Comparison of ENCODE assay signal across 25 cellular contexts in the genomic region with DNA sequence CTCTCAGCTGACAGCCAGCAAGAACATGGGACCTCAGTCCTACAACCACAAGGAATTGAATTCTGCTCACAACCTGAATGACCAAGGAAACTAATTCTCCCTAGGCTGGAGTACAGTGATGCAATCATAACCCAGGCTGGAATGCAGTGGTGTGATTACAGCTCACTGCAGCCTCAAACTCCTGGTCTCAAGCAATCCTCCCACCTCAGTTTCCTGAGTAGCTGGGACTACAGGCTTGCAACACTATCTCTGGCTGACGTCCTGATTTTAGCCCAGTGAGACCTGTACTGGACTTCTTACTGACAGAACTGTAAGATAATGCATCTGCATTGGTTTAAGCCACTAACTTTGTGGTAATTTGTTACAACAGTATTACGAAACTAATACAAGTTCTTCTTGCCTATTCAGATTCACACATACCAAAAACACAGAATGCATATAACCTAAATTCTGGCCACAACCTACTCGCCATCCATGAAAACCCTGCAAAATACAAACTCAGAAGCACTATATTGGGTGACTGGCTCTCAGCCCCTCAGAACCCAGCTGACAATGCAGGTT. TPM values are rescaled to one million over a fixed set of nuclear protein-coding genes. Genes with fewer than 3 reads are reported as not detected.
A peak's percentile ranks its signal among the peaks of the same experiment; 100 is the strongest.
DNase-seq lines count a peak whose midpoint lies in the region; ATAC-seq and TF ChIP-seq lines count a peak whose summit lies in the region.
"Had no signal": no experiment of that assay in that cellular context is flagged by ENCODE, and none has a peak within 500 bp of the region (broad histone marks: within the 10 kb centered on the region; RNA-seq: fewer than 3 reads in every experiment).

No MANE protein-coding gene starts in this region.

- H4K8ac ChIP-seq in trophoblast cell (ENCODE audit: low read depth, low read length), result no peak overlapping the region

- H3K4me2 ChIP-seq in trophoblast cell (ENCODE audit: low read length), result no peak overlapping the region
- H3K4me2 ChIP-seq: neural progenitor cell had no signal

- no peaks in the 10 kb centered on the region for H3K79me1 ChIP-seq in trophoblast cell (ENCODE audit: low read length)

- H2BK5ac ChIP-seq in trophoblast cell (ENCODE audit: low read depth, low read length, poor library complexity), result no peak overlapping the region

- H4K91ac ChIP-seq in trophoblast cell (ENCODE audit: low read depth, low read length), result no peak overlapping the region

- H4K12ac ChIP-seq in trophoblast cell (ENCODE audit: low read depth, low read length), result no peak overlapping the region

- no peak overlapping the region for H3K23ac ChIP-seq in trophoblast cell (ENCODE audit: low read length)

- no peak overlapping the region for H3K9ac ChIP-seq in trophoblast cell (ENCODE audit: low read length)
- H3K9ac ChIP-seq: neural progenitor cell had no signal

- no peaks in the 10 kb centered on the region for H3K4me1 ChIP-seq in trophoblast cell (ENCODE audit: control insufficient read depth in 1 of 2, insufficient read depth in 2 of 2, low read length in 2 of 2)
- H3K4me1 ChIP-seq: neural progenitor cell, psoas muscle, vagina had no signal

- H3K9me3 Mint-ChIP-seq in activated naive CD4-positive, alpha-beta T cell treated with anti-CD3 and anti-CD28 coated beads, Interleukin-2, amount 50 U/mL, for 72 hours, result peaks cover 4 to 5% of the 10 kb centered on the region in 2 donors

- H3K18ac ChIP-seq in trophoblast cell (ENCODE audit: low read length), result no peak overlapping the region

- H3K4me3 ChIP-seq in epithelial cell of esophagus (ENCODE audit: low read length) (no peak overlapping the region), trophoblast cell (ENCODE audit: low read depth, low read length) (no peak overlapping the region)
- H3K4me3 ChIP-seq: left lung, mucosa of descending colon, neural progenitor cell, psoas muscle, vagina had no signal

- peak; percentile 47 for DNase-seq in SKM-1 treated with dmso at 0.1 percent for 144 hours (lab: John Stamatoyannopoulos, UW; ENCODE audit: unreplicated experiment)
- no peak for DNase-seq in SKM-1 (lab: John Stamatoyannopoulos, UW; ENCODE audit: unreplicated experiment)
- DNase-seq in MV-4-11 (lab: John Stamatoyannopoulos, UW), result peak; percentile 63
- peak; percentile 34 for DNase-seq in epithelial cell of esophagus (ENCODE audit: low read depth)
- peak; percentile 13 to 58 for DNase-seq in trophoblast cell
- DNase-seq in DMS79 (lab: John Stamatoyannopoulos, UW), result no peak
- no peak for DNase-seq in NCI-H82 (lab: John Stamatoyannopoulos, UW)
- DNase-seq in activated naive CD4-positive, alpha-beta T cell treated with anti-CD3 and anti-CD28 coated beads, Interleukin-2, amount 50 U/mL, for 72 hours (ENCODE audit: low spot score in 2 of 2), result no peak
- DNase-seq: activated naive CD4-positive, alpha-beta T cell treated with Interleukin-2 at 50 U/mL for 16 hours; activated T-cell treated with anti-CD3 and anti-CD28 coated beads for 4 hours; cortex of kidney; glutamatergic neuron; left lung; mucosa of descending colon; NCI-H1092 treated with DMSO at 0.1 percent for 48 hours; NCI-H2081 treated with DMSO at 0.1 percent for 48 hours; NCI-H510A treated with DMSO at 0.1 percent for 48 hours; psoas muscle; Right ventricle myocardium superior; stimulated activated CD8-positive, alpha-beta memory T cell treated with anti-CD3 and anti-CD28 coated beads, Interleukin-4, amount 100 ng/mL, for 48 hours; WERI-Rb-1 had no signal

- no peak overlapping the region for H3K14ac ChIP-seq in trophoblast cell (ENCODE audit: low read length)

- no peak overlapping the region for H2AFZ ChIP-seq in trophoblast cell (ENCODE audit: insufficient read depth, low read length, poor library complexity)
- H2AFZ ChIP-seq: neural progenitor cell had no signal

- no CpG with 5 or more reads among the region's 3 CpGs for WGBS in trophoblast cell (ENCODE audit: extremely low coverage, insufficient coverage, insufficient read length)

- no peak for ATAC-seq in activated naive CD4-positive, alpha-beta T cell treated with anti-CD3 and anti-CD28 coated beads, Interleukin-2, amount 50 U/mL, for 72 hours
- ATAC-seq: HCT116, left lung, mucosa of descending colon, psoas muscle had no signal

- TF ChIP-seq CTCF in epithelial cell of esophagus (IDR thresholded peaks at IDR 0.05; ENCODE audit: insufficient read depth, low read depth, low read length, missing control alignments), result no peak

- H3K36me3 ChIP-seq in trophoblast cell (ENCODE audit: control insufficient read depth in 1 of 2, insufficient read depth in 2 of 2, low read length in 2 of 2), result no peaks in the 10 kb centered on the region
- H3K36me3 ChIP-seq: left lung, neural progenitor cell, vagina, WERI-Rb-1 had no signal

- H3K4ac ChIP-seq in trophoblast cell (ENCODE audit: low read depth, low read length), result no peak overlapping the region

- no peak overlapping the region for H2AK5ac ChIP-seq in trophoblast cell (ENCODE audit: low read length)

- H2BK120ac ChIP-seq in trophoblast cell (ENCODE audit: insufficient read depth, low read length, poor library complexity), result no peak overlapping the region

- H3K9me3 ChIP-seq in trophoblast cell (ENCODE audit: insufficient read depth, low read depth, low read length), result peaks cover 4% of the 10 kb centered on the region

- H3K27ac ChIP-seq in trophoblast cell (ENCODE audit: low read depth, low read length), result no peak overlapping the region
- H3K27ac ChIP-seq: left lung, neural progenitor cell, psoas muscle, vagina, WERI-Rb-1 had no signal

- H3K79me2 ChIP-seq in trophoblast cell (ENCODE audit: control insufficient read depth, insufficient read depth, low read length, poor library complexity), result no peaks in the 10 kb centered on the region

- no peak overlapping the region for H3K27ac Mint-ChIP-seq in activated naive CD4-positive, alpha-beta T cell treated with anti-CD3 and anti-CD28 coated beads, Interleukin-2, amount 50 U/mL, for 72 hours
- H3K27ac Mint-ChIP-seq: neural progenitor cell had no signal

- H3K27me3 ChIP-seq in trophoblast cell (ENCODE audit: insufficient read depth, low read length), result no peaks in the 10 kb centered on the region
- H3K27me3 ChIP-seq: left lung, neural progenitor cell, vagina had no signal

- peaks cover 5 to 6% of the 10 kb centered on the region in 2 donors for H3K36me3 Mint-ChIP-seq in activated naive CD4-positive, alpha-beta T cell treated with anti-CD3 and anti-CD28 coated beads, Interleukin-2, amount 50 U/mL, for 72 hours
- H3K36me3 Mint-ChIP-seq: CD14-positive monocyte had no signal

- no peak overlapping the region for H2BK12ac ChIP-seq in trophoblast cell (ENCODE audit: low read length)

RNA-seq across cellular contexts. Expression of a gene that starts 9.6 kb away (rescaled TPM):
- 24.9 and 25.3 TPM in 2 replicates for polyA plus RNA-seq in trophoblast cell (2013)
- total RNA-seq in activated naive CD4-positive, alpha-beta T cell treated with anti-CD3 and anti-CD28 coated beads, Interleukin-2, amount 50 U/mL, for 72 hours, result 10 to 100 TPM; 69.1 to 90.1 TPM

RNA-seq across cellular contexts. Expression of a gene that starts 45.7 kb away (rescaled TPM):
- polyA plus RNA-seq in trophoblast cell (2013), result 61.9 and 62.4 TPM in 2 replicates
- total RNA-seq in activated naive CD4-positive, alpha-beta T cell treated with anti-CD3 and anti-CD28 coated beads, Interleukin-2, amount 50 U/mL, for 72 hours, result 10 to 100 TPM; 48.5 to 55.5 TPM

RNA-seq across cellular contexts. Expression of a gene that starts 57.0 kb away (rescaled TPM):
- polyA plus RNA-seq in trophoblast cell (2013), result 5.8 and 6.5 TPM in 2 replicates
- 10 to 100 TPM; 56.5 to 83.5 TPM for total RNA-seq in activated naive CD4-positive, alpha-beta T cell treated with anti-CD3 and anti-CD28 coated beads, Interleukin-2, amount 50 U/mL, for 72 hours

Comparison
In these comparisons a context has a peak if more than half of its experiments do, and no peak if none do; other contexts are left out.
1. DNase-seq: peak in SKM-1 treated with dmso at 0.1 percent for 144 hours (single experiment), MV-4-11 (single experiment), epithelial cell of esophagus (single experiment) and trophoblast cell (2 of 2); none in SKM-1 (single experiment), DMS79 (single experiment), NCI-H82 (single experiment) and activated naive CD4-positive, alpha-beta T cell treated with anti-CD3 and anti-CD28 coated beads, Interleukin-2, amount 50 U/mL, for 72 hours (0 of 2).